ENCODE assay signal across 35 cellular contexts in genomic region chr20:15370370-15370769, GRCh38.
"Had no signal": no experiment of that assay in that cellular context is flagged by ENCODE, and none has a peak within 500 bp of the region (broad histone marks: within the 10 kb centered on the region; RNA-seq: fewer than 3 reads in every experiment).

No MANE protein-coding gene starts in this region.

- H3K36me3 ChIP-seq: MG63 had no signal

- DNase-seq: Karpas-422, Kasumi-1, MG63, MM.1S, MV-4-11, NCI-H1048, NCI-H1092, NCI-H1092 treated with DMSO at 0.1 percent for 48 hours, NCI-H1105, NCI-H1105 treated with DMSO at 0.1 percent for 48 hours, NCI-H1417 treated with DMSO at 0.1 percent for 48 hours, NCI-H1436, NCI-H1436 treated with DMSO at 0.1 percent for 48 hours, NCI-H146, NCI-H1694, NCI-H1694 treated with DMSO at 0.1 percent for 48 hours, NCI-H187, NCI-H187 treated with DMSO at 0.1 percent for 48 hours, NCI-H1930, NCI-H2029, NCI-H2029 treated with DMSO at 0.1 percent for 48 hours, NCI-H2081, NCI-H2081 treated with DMSO at 0.1 percent for 48 hours, NCI-H2107, NCI-H2171, NCI-H2171 treated with DMSO at 0.1 percent for 48 hours, NCI-H2227 treated with DMSO at 0.1 percent for 48 hours, NCI-H226, NCI-H345, NCI-H446, NCI-H446 treated with DMSO at 0.1 percent for 48 hours, NCI-H510A, NCI-H510A treated with DMSO at 0.1 percent for 48 hours, NCI-H524, NCI-H524 treated with DMSO at 0.1 percent for 48 hours had no signal

- H3K27me3 ChIP-seq: MG63 had no signal

- H3K4me3 ChIP-seq: MG63 had no signal

- H3K9me3 ChIP-seq: MG63 had no signal
